Comparison of ENCODE assay signal across 8 cellular contexts in genomic region chr22:23144432-23144831, GRCh38. TPM values are rescaled to one million over a fixed set of nuclear protein-coding genes. Genes with fewer than 3 reads are reported as not detected.
A peak's percentile ranks its signal among the peaks of the same experiment; 100 is the strongest.
DNase-seq lines count a peak whose midpoint lies in the region; ATAC-seq, FAIRE-seq and TF ChIP-seq lines count a peak whose summit lies in the region.

No MANE protein-coding gene starts in this region.

- in situ Hi-C loops in GM13976 (cut with MboI; ENCODE audit: low sequenced_read_pairs, unreplicated experiment), result no loop called here

- H3K4me3 ChIP-seq in kidney (ENCODE audit: low read length in 2 of 2), result peak overlapping the region; percentile 69 to 70
- peak overlapping the region; percentile 43 for H3K4me3 ChIP-seq in suprapubic skin

- no peaks in the 10 kb centered on the region for H3K9me3 ChIP-seq in kidney (ENCODE audit: control insufficient read depth in 1 of 2, low read length in 2 of 2)
- H3K9me3 ChIP-seq in suprapubic skin, result no peaks in the 10 kb centered on the region

- no peak for DNase-seq in activated CD4-positive, alpha-beta T cell treated with anti-CD3 and anti-CD28 coated beads, Interleukin-2, amount 10 ng/mL, durations not matched to agents 24 days and 14 days
- no peak for DNase-seq in activated CD4-positive, alpha-beta T cell treated with anti-CD3 and anti-CD28 coated beads for 1 hour
- DNase-seq in kidney, result no peak
- no peak for DNase-seq in suprapubic skin (ENCODE audit: low spot score in 2 of 2)
- no peak for DNase-seq in GM13976 (ENCODE audit: low spot score)
- DNase-seq in SHP77 (lab: John Stamatoyannopoulos, UW), result no peak

- H3K27ac Mint-ChIP-seq in activated CD4-positive, alpha-beta T cell treated with anti-CD3 and anti-CD28 coated beads, Interleukin-2, amount 10 ng/mL, durations not matched to agents 24 days and 14 days, result peak overlapping the region; percentile 39

- H3K27ac ChIP-seq in VCaP (peak overlapping the region; percentile 99), kidney (ENCODE audit: low read depth in 2 of 2, low read length in 2 of 2) (peak overlapping the region; percentile 63 to 85), suprapubic skin (no peak overlapping the region)

- ATAC-seq in HG03139 (IDR thresholded peaks at IDR 0.05; ENCODE audit: unreplicated experiment), result no peak

- no peaks in the 10 kb centered on the region for H3K9me3 Mint-ChIP-seq in activated CD4-positive, alpha-beta T cell treated with anti-CD3 and anti-CD28 coated beads, Interleukin-2, amount 10 ng/mL, durations not matched to agents 24 days and 14 days

- H3K4me1 ChIP-seq in kidney (ENCODE audit: control insufficient read depth in 1 of 2, insufficient read depth in 1 of 2, low read depth in 1 of 2, low read length in 2 of 2) (peaks cover 19 to 32% of the 10 kb centered on the region in 2 donors), suprapubic skin (peaks cover 64% of the 10 kb centered on the region)

- peaks cover 33% of the 10 kb centered on the region for H3K4me1 Mint-ChIP-seq in activated CD4-positive, alpha-beta T cell treated with anti-CD3 and anti-CD28 coated beads, Interleukin-2, amount 10 ng/mL, durations not matched to agents 24 days and 14 days

- H3K36me3 ChIP-seq in kidney (ENCODE audit: control insufficient read depth in 1 of 2, insufficient read depth in 2 of 2, low read length in 2 of 2) (peaks cover 5 to 8% of the 10 kb centered on the region in 2 donors), suprapubic skin (no peaks in the 10 kb centered on the region)

- TF ChIP-seq EP300 in suprapubic skin (IDR thresholded peaks at IDR 0.05), result no peak

- intact Hi-C loops in activated CD4-positive, alpha-beta T cell treated with anti-CD3 and anti-CD28 coated beads, Interleukin-2, amount 10 ng/mL, durations not matched to agents 24 days and 14 days (cut with micrococcal nuclease), result loop anchor here (5.0 kb wide), 1 partner anchor 132 kb away; no protein-coding TSS in a partner anchor
- intact Hi-C loops in kidney (cut with DNase I), result no loop called here

- peaks cover 4% of the 10 kb centered on the region for H3K27me3 Mint-ChIP-seq in activated CD4-positive, alpha-beta T cell treated with anti-CD3 and anti-CD28 coated beads, Interleukin-2, amount 10 ng/mL, durations not matched to agents 24 days and 14 days

- H3K9ac ChIP-seq in kidney (ENCODE audit: low read length in 2 of 2), result peak overlapping the region; percentile 33 to 77

- TF ChIP-seq POLR2A in suprapubic skin (IDR thresholded peaks at IDR 0.05), result no peak

- WGBS in suprapubic skin, result 95% methylated on average over 4 of the region's 4 CpGs

- no peaks in the 10 kb centered on the region for H3K27me3 ChIP-seq in suprapubic skin

- no peaks in the 10 kb centered on the region for H3K36me3 Mint-ChIP-seq in activated CD4-positive, alpha-beta T cell treated with anti-CD3 and anti-CD28 coated beads, Interleukin-2, amount 10 ng/mL, durations not matched to agents 24 days and 14 days (ENCODE audit: low read depth)

- FAIRE-seq in kidney (lab: Jason Lieb, UNC), result no peak

- no peak for TF ChIP-seq CTCF in VCaP (conservative IDR thresholded peaks at IDR 0.05)
- no peak for TF ChIP-seq CTCF in kidney (IDR thresholded peaks at IDR 0.05; ENCODE audit: borderline replicate concordance, extremely low read depth, insufficient read depth)
- no peak for TF ChIP-seq CTCF in suprapubic skin (IDR thresholded peaks at IDR 0.05)
- no peak for TF ChIP-seq CTCF in GM13976 (IDR thresholded peaks at IDR 0.05; ENCODE audit: borderline replicate concordance, control extremely low read depth, extremely low read depth, insufficient read depth, missing control alignments)

- no peak overlapping the region for H3K4me3 Mint-ChIP-seq in activated CD4-positive, alpha-beta T cell treated with anti-CD3 and anti-CD28 coated beads, Interleukin-2, amount 10 ng/mL, durations not matched to agents 24 days and 14 days

RNA-seq across cellular contexts. Expression of gene RAB36, which starts 0.8 kb away (rescaled TPM):
- not detected in 2 replicates for total RNA-seq in activated CD4-positive, alpha-beta T cell treated with anti-CD3 and anti-CD28 coated beads, Interleukin-2, amount 10 ng/mL, durations not matched to agents 24 days and 14 days
- total RNA-seq in kidney (30.5 TPM), suprapubic skin (1 to 10 TPM; 1.7 to 3.1 (median 2.9) TPM)
- polyA plus RNA-seq in kidney (ENCODE audit: insufficient read depth, low read depth, low replicate concordance), result 9.7 TPM

RNA-seq across cellular contexts. Expression of gene RSPH14, which starts 2.6 kb away (rescaled TPM):
- not detected in 2 replicates for total RNA-seq in activated CD4-positive, alpha-beta T cell treated with anti-CD3 and anti-CD28 coated beads, Interleukin-2, amount 10 ng/mL, durations not matched to agents 24 days and 14 days
- 5.2 TPM for total RNA-seq in kidney
- 11.9 TPM for polyA plus RNA-seq in kidney (ENCODE audit: insufficient read depth, low read depth, low replicate concordance)
- total RNA-seq in suprapubic skin, result 1 to 10 TPM in 1 of 4 donors, under 1 TPM in 1, not detected in 2; 0.91 to 1.1 TPM

RNA-seq across cellular contexts. Expression of gene BCR, which starts 35.9 kb away (rescaled TPM):
- 45.1 and 47.4 TPM in 2 replicates for total RNA-seq in activated CD4-positive, alpha-beta T cell treated with anti-CD3 and anti-CD28 coated beads, Interleukin-2, amount 10 ng/mL, durations not matched to agents 24 days and 14 days
- total RNA-seq in kidney (97.7 TPM), suprapubic skin (10 to 100 TPM; 72.8 to 87.8 (median 79.3) TPM)
- 45.0 TPM for polyA plus RNA-seq in kidney (ENCODE audit: insufficient read depth, low read depth, low replicate concordance)
